Comparison of ENCODE assay signal across 8 cellular contexts in the genomic region with DNA sequence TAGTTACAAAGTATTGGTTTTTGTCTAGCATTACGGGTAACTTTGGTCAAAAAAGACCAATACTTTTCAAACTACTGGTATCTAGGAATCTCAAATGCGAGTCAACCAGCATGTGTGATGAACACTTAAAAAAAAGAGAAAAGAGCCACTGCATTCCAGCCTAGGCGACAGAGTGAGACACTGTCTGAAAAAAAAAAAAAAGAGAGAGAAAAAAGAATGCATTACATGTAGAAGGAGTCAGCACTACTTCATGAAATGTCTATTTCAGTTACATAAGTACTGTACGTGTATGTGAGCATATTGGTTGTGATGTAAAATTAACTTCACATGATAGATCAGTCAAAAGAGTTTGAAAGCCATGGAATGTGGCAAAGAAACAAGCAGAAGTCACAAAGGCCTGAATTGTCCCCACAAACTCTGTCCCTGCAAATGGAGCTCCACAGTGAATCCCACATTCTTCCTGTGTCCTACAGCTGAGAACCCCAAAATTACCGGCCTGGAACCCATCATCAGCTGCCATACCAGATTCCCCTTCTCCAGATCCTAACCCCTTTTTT. TPM values are rescaled to one million over a fixed set of nuclear protein-coding genes. Genes with fewer than 3 reads are reported as not detected.
A peak's percentile ranks its signal among the peaks of the same experiment; 100 is the strongest.
DNase-seq lines count a peak whose midpoint lies in the region; ATAC-seq and TF ChIP-seq lines count a peak whose summit lies in the region.

No MANE protein-coding gene starts in this region.

- no peak overlapping the region for H3K27ac Mint-ChIP-seq in activated CD8-positive, alpha-beta memory T cell treated with anti-CD3 and anti-CD28 coated beads, Interleukin-2, amount 10 ng/mL, durations not matched to agents 7 days and 5 days
- H3K27ac Mint-ChIP-seq in activated naive CD8-positive, alpha-beta T cell treated with anti-CD3 and anti-CD28 coated beads for 36 hours = peak overlapping the region; percentile 2

- peaks cover 37% of the 10 kb centered on the region for H3K27me3 Mint-ChIP-seq in activated CD8-positive, alpha-beta memory T cell treated with anti-CD3 and anti-CD28 coated beads, Interleukin-2, amount 10 ng/mL, durations not matched to agents 7 days and 5 days
- peaks cover 5% of the 10 kb centered on the region for H3K27me3 Mint-ChIP-seq in activated naive CD8-positive, alpha-beta T cell treated with anti-CD3 and anti-CD28 coated beads for 36 hours

- no peak for ATAC-seq in activated CD8-positive, alpha-beta memory T cell treated with anti-CD3 and anti-CD28 coated beads, Interleukin-2, amount 10 ng/mL, durations not matched to agents 7 days and 5 days
- ATAC-seq in esophagus mucosa = no peak
- no peak for ATAC-seq in GM19023 (IDR thresholded peaks at IDR 0.05; ENCODE audit: unreplicated experiment)

- TF ChIP-seq CTCF in GM13976 (IDR thresholded peaks at IDR 0.05; ENCODE audit: borderline replicate concordance, control extremely low read depth, extremely low read depth, insufficient read depth, missing control alignments) = no peak

- peak overlapping the region; percentile 67 for H3K4me3 Mint-ChIP-seq in activated CD8-positive, alpha-beta memory T cell treated with anti-CD3 and anti-CD28 coated beads, Interleukin-2, amount 10 ng/mL, durations not matched to agents 7 days and 5 days
- peak overlapping the region; percentile 73 for H3K4me3 Mint-ChIP-seq in activated naive CD8-positive, alpha-beta T cell treated with anti-CD3 and anti-CD28 coated beads for 36 hours

- H3K4me1 Mint-ChIP-seq in activated CD8-positive, alpha-beta memory T cell treated with anti-CD3 and anti-CD28 coated beads, Interleukin-2, amount 10 ng/mL, durations not matched to agents 7 days and 5 days = peaks cover 28% of the 10 kb centered on the region
- H3K4me1 Mint-ChIP-seq in activated naive CD8-positive, alpha-beta T cell treated with anti-CD3 and anti-CD28 coated beads for 36 hours = peaks cover 56% of the 10 kb centered on the region

- no peaks in the 10 kb centered on the region for H3K9me3 Mint-ChIP-seq in activated CD8-positive, alpha-beta memory T cell treated with anti-CD3 and anti-CD28 coated beads, Interleukin-2, amount 10 ng/mL, durations not matched to agents 7 days and 5 days (ENCODE audit: low read depth)
- H3K9me3 Mint-ChIP-seq in activated naive CD8-positive, alpha-beta T cell treated with anti-CD3 and anti-CD28 coated beads for 36 hours = no peaks in the 10 kb centered on the region

- CTCF ChIA-PET in activated CD8-positive, alpha-beta memory T cell treated with anti-CD3 and anti-CD28 coated beads, Interleukin-2, amount 10 ng/mL, durations not matched to agents 7 days and 5 days (lab: Charles Lee) = interaction anchor here (1.2 to 2.2 kb wide), 7 partner anchors 11 to 48 kb away, joined by 3 to 15 read pairs (median 4); partner anchors contain the start of gene SSBP1

- peaks cover 7% of the 10 kb centered on the region for H3K36me3 Mint-ChIP-seq in activated CD8-positive, alpha-beta memory T cell treated with anti-CD3 and anti-CD28 coated beads, Interleukin-2, amount 10 ng/mL, durations not matched to agents 7 days and 5 days
- peaks cover 3% of the 10 kb centered on the region for H3K36me3 Mint-ChIP-seq in activated naive CD8-positive, alpha-beta T cell treated with anti-CD3 and anti-CD28 coated beads for 36 hours

- in situ Hi-C loops in GM13976 (cut with MboI; ENCODE audit: low sequenced_read_pairs, unreplicated experiment) = no loop called here

- peak overlapping the region; percentile 86 for H3K27ac ChIP-seq in temporal lobe (ENCODE audit: low read depth, low read length)

- no peak for DNase-seq in activated CD8-positive, alpha-beta memory T cell treated with anti-CD3 and anti-CD28 coated beads, Interleukin-2, amount 10 ng/mL, durations not matched to agents 7 days and 5 days
- DNase-seq in activated CD8-positive, alpha-beta memory T cell treated with anti-CD3 and anti-CD28 coated beads for 24 hours = no peak
- no peak for DNase-seq in activated naive CD8-positive, alpha-beta T cell treated with anti-CD3 and anti-CD28 coated beads for 36 hours
- DNase-seq in left kidney (ENCODE audit: low read depth, low spot score) = peak; percentile 5
- no peak for DNase-seq in GM13976 (ENCODE audit: low spot score)

RNA-seq across cellular contexts. Expression of gene DENND11, which starts 1.6 kb away (rescaled TPM):
- total RNA-seq in activated CD8-positive, alpha-beta memory T cell treated with anti-CD3 and anti-CD28 coated beads, Interleukin-2, amount 10 ng/mL, durations not matched to agents 7 days and 5 days = 10 to 100 TPM; 17.0 to 27.3 TPM
- total RNA-seq in activated naive CD8-positive, alpha-beta T cell treated with anti-CD3 and anti-CD28 coated beads for 36 hours = 10 to 100 TPM; 29.9 to 32.9 TPM
- 30.0 TPM for total RNA-seq in temporal lobe
- 6.9 TPM for total RNA-seq in esophagus mucosa

RNA-seq across cellular contexts. Expression of gene WEE2, which starts 7.8 kb away (rescaled TPM):
- total RNA-seq in activated CD8-positive, alpha-beta memory T cell treated with anti-CD3 and anti-CD28 coated beads, Interleukin-2, amount 10 ng/mL, durations not matched to agents 7 days and 5 days = not detected
- total RNA-seq in activated naive CD8-positive, alpha-beta T cell treated with anti-CD3 and anti-CD28 coated beads for 36 hours = not detected
- total RNA-seq in temporal lobe = 0.49 TPM
- not detected for total RNA-seq in esophagus mucosa

RNA-seq across cellular contexts. Expression of gene SSBP1, which starts 37.8 kb away (rescaled TPM):
- 100 to 1,000 TPM; 123 to 133 TPM for total RNA-seq in activated CD8-positive, alpha-beta memory T cell treated with anti-CD3 and anti-CD28 coated beads, Interleukin-2, amount 10 ng/mL, durations not matched to agents 7 days and 5 days
- total RNA-seq in activated naive CD8-positive, alpha-beta T cell treated with anti-CD3 and anti-CD28 coated beads for 36 hours = 100 to 1,000 TPM; 309 to 318 TPM
- total RNA-seq in temporal lobe (65.2 TPM), esophagus mucosa (105 TPM)
